In genomic region chr9:113523421-113524141, GRCh38 we compare ENCODE assay signal across 8 cellular contexts.
A peak's percentile ranks its signal among the peaks of the same experiment; 100 is the strongest.
DNase-seq lines count a peak whose midpoint lies in the region; ATAC-seq and TF ChIP-seq lines count a peak whose summit lies in the region.

No MANE protein-coding gene starts in this region.

- H3K27me3 ChIP-seq in CD4-positive, alpha-beta T cell (ENCODE audit: control insufficient read depth, insufficient read depth, low read length) = no peaks in the 10 kb centered on the region
- no peaks in the 10 kb centered on the region for H3K27me3 ChIP-seq in Loucy (ENCODE audit: insufficient read depth, low read length, poor library complexity, severe bottlenecking)
- H3K27me3 ChIP-seq in right cardiac atrium (ENCODE audit: control insufficient read depth, insufficient read depth) = no peaks in the 10 kb centered on the region

- no peaks in the 10 kb centered on the region; the same call in 1 of the 2 replicates for H3F3A ChIP-seq in Loucy (ENCODE audit: low read depth)

- H4K20me1 ChIP-seq in Loucy (ENCODE audit: insufficient read depth, low read length, poor library complexity, severe bottlenecking) = no peaks in the 10 kb centered on the region

- peak overlapping the region; percentile 30 for H3K27ac ChIP-seq in CD4-positive, alpha-beta T cell (ENCODE audit: low read depth, low read length)
- peak overlapping the region; percentile 36 for H3K27ac ChIP-seq in right cardiac atrium (ENCODE audit: low read length)

- peak overlapping the region; percentile 78 for H3K27ac Mint-ChIP-seq in CD4-positive, alpha-beta T cell
- H3K27ac Mint-ChIP-seq in activated T-cell treated with anti-CD3 and anti-CD28 coated beads, Interleukin-2, amount 50 U/mL, for 24 hours = peak overlapping the region; percentile 89

- no peak overlapping the region for H2AFZ ChIP-seq in Loucy (ENCODE audit: low read length)

- no peaks in the 10 kb centered on the region for H3K9me3 Mint-ChIP-seq in CD4-positive, alpha-beta T cell
- H3K9me3 Mint-ChIP-seq in activated T-cell treated with anti-CD3 and anti-CD28 coated beads, Interleukin-2, amount 50 U/mL, for 24 hours = no peaks in the 10 kb centered on the region

- H3K4me2 ChIP-seq in Loucy (ENCODE audit: low read depth, low read length, poor library complexity, severe bottlenecking) = peak overlapping the region; percentile 88

- no peaks in the 10 kb centered on the region for H3K36me3 ChIP-seq in Loucy (ENCODE audit: insufficient read depth, low read length)

- H3K4me3 Mint-ChIP-seq in CD4-positive, alpha-beta T cell = peak overlapping the region; percentile 70
- H3K4me3 Mint-ChIP-seq in activated T-cell treated with anti-CD3 and anti-CD28 coated beads, Interleukin-2, amount 50 U/mL, for 24 hours = peak overlapping the region; percentile 58

- WGBS in right cardiac atrium = 20% methylated on average over 19 of the region's 19 CpGs

- H3K9me3 ChIP-seq in CD4-positive, alpha-beta T cell (ENCODE audit: control insufficient read depth, low read length) = no peaks in the 10 kb centered on the region
- no peaks in the 10 kb centered on the region for H3K9me3 ChIP-seq in Loucy (ENCODE audit: insufficient read depth, low read depth, low read length)
- H3K9me3 ChIP-seq in right cardiac atrium (ENCODE audit: control insufficient read depth, low read length) = no peaks in the 10 kb centered on the region

- ATAC-seq in CD4-positive, alpha-beta T cell (ENCODE audit: poor library complexity) = peak; percentile 50
- ATAC-seq in GM21515 (IDR thresholded peaks at IDR 0.05; ENCODE audit: unreplicated experiment) (peak; percentile 85), right cardiac atrium (peak; percentile 61 to 85)

- H3K4me1 ChIP-seq in Loucy (ENCODE audit: insufficient read depth, low read length, poor library complexity, severe bottlenecking) (peaks cover 63% of the 10 kb centered on the region), right cardiac atrium (ENCODE audit: control insufficient read depth, insufficient read depth, low read length) (peaks cover 46% of the 10 kb centered on the region)

- peaks cover 40% of the 10 kb centered on the region; the same call in 1 of the 2 replicates for H3K79me2 ChIP-seq in Loucy (ENCODE audit: insufficient read depth, low read length)

- H3K4me3 ChIP-seq in Loucy (ENCODE audit: low read length, poor library complexity, severe bottlenecking) (peak overlapping the region; percentile 65), right cardiac atrium (ENCODE audit: low read length) (no peak overlapping the region)

- peaks cover 79% of the 10 kb centered on the region for H3K4me1 Mint-ChIP-seq in CD4-positive, alpha-beta T cell (ENCODE audit: low read depth)
- H3K4me1 Mint-ChIP-seq in activated T-cell treated with anti-CD3 and anti-CD28 coated beads, Interleukin-2, amount 50 U/mL, for 24 hours (ENCODE audit: low read depth) = peaks cover 85% of the 10 kb centered on the region

- peaks cover 41% of the 10 kb centered on the region for H3K36me3 Mint-ChIP-seq in CD4-positive, alpha-beta T cell (ENCODE audit: low read depth)
- peaks cover 89% of the 10 kb centered on the region for H3K36me3 Mint-ChIP-seq in activated T-cell treated with anti-CD3 and anti-CD28 coated beads, Interleukin-2, amount 50 U/mL, for 24 hours (ENCODE audit: low read depth)

- intact Hi-C loops in CD4-positive, alpha-beta T cell (cut with DNase I, micrococcal nuclease) = no loop called here
- intact Hi-C loops in right cardiac atrium (cut with DNase I) = loop anchor here in 1 of 4 donors (10.0 kb wide), 1 partner anchor 61 kb away; no protein-coding TSS in a partner anchor

- peak in 7 of 10 experiments; percentile 11 to 51 (median 31) for DNase-seq in CD4-positive, alpha-beta T cell
- peak; percentile 82 for DNase-seq in activated T-cell treated with anti-CD3 and anti-CD28 coated beads, Interleukin-2, amount 50 U/mL, for 24 hours
- DNase-seq in right cardiac atrium (peak; percentile 73 to 85 (median 85)), iPS-NIHi7 (ENCODE audit: extremely low spot score) (no peak), ecto neural progenitor cell (ENCODE audit: low spot score) (no peak)
- DNase-seq in stimulated activated CD4-positive, alpha-beta T cell treated with anti-CD3 and anti-CD28 coated beads, TNF-alpha, amount 100 ng/mL, for 24 hours (ENCODE audit: low read depth in 3 of 3) = peak; percentile 52 to 86 (median 64)

- TF ChIP-seq CTCF in CD4-positive, alpha-beta T cell (IDR thresholded peaks at IDR 0.05) = no peak
- TF ChIP-seq CTCF in Loucy (conservative IDR thresholded peaks at IDR 0.05; ENCODE audit: low read length) = no peak

- H3K9me2 ChIP-seq in Loucy (replicated peaks; ENCODE audit: low read depth, low read length) = no peaks in the 10 kb centered on the region

- POLR2A ChIA-PET in CD4-positive, alpha-beta T cell (lab: Charles Lee) = interaction anchor here (0.9 to 5.4 kb wide), 5 partner anchors 11 to 113 kb away, joined by 3 to 43 read pairs (median 9); partner anchors contain the start of genes C9orf43 and POLE3

- H3K9ac ChIP-seq in Loucy (ENCODE audit: low read depth, low read length, poor library complexity, severe bottlenecking) = peak overlapping the region; percentile 61

- H3K27me3 Mint-ChIP-seq in CD4-positive, alpha-beta T cell = no peaks in the 10 kb centered on the region
- H3K27me3 Mint-ChIP-seq in activated T-cell treated with anti-CD3 and anti-CD28 coated beads, Interleukin-2, amount 50 U/mL, for 24 hours = no peaks in the 10 kb centered on the region

- CTCF ChIA-PET in CD4-positive, alpha-beta T cell (lab: Charles Lee) = interaction anchor here (0.6 kb wide), 1 partner anchor 259 kb away, joined by 3 read pairs; no protein-coding TSS in a partner anchor

Comparison
In these comparisons a context has a peak if more than half of its experiments do, and no peak if none do; other contexts are left out.
1. DNase-seq: peak in CD4-positive, alpha-beta T cell (7 of 10), activated T-cell treated with anti-CD3 and anti-CD28 coated beads, Interleukin-2, amount 50 U/mL, for 24 hours (single experiment), right cardiac atrium (3 of 3) and stimulated activated CD4-positive, alpha-beta T cell treated with anti-CD3 and anti-CD28 coated beads, TNF-alpha, amount 100 ng/mL, for 24 hours (3 of 3); none in iPS-NIHi7 (single experiment) and ecto neural progenitor cell (single experiment).
2. Peak in every context shown above with its lines, with median percentiles within 50 percentile points of each other: ATAC-seq.